In the genomic region with DNA sequence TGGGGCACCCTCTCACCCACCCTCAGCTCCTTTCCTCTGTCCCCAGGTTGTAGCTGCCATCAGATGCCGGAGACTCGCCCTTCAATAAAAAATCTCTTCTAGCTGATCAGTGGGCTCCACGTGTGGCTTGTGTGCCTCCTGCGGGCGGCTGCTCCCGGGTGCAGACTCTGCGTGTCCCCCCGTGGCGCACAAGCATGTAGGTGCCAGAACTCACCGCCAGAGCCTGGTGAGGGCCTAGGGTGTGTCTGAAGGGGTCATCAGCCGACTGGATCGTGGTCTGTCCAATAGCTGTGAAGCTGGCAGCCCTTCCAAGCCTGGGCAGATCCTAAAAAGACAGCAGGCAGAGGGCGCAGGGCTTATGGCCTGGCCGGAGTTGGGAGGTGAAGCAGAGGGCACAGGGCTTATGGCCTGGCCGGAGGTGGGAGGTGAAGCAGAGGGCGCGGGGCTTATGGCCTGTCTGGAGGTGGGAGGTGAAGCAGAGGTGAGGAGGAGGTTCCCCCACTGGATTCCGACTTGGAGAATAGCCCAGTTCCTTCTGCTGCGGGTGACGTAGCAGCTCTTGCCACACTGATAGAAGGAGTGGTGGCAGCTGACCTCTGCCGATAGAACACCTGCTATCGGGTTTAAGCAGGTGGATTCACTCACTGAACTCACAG, we compare ENCODE assay signal across 25 cellular contexts. TPM values are rescaled to one million over a fixed set of nuclear protein-coding genes. Genes with fewer than 3 reads are reported as not detected.
DNase-seq lines count a peak whose midpoint lies in the region; ATAC-seq, FAIRE-seq and TF ChIP-seq lines count a peak whose summit lies in the region.
"Had no signal": no experiment of that assay in that cellular context is flagged by ENCODE, and none has a peak within 500 bp of the region (broad histone marks: within the 10 kb centered on the region; RNA-seq: fewer than 3 reads in every experiment).

No MANE protein-coding gene starts in this region.

- peaks cover 35% of the 10 kb centered on the region for H4K20me1 ChIP-seq in astrocyte (ENCODE audit: insufficient read depth, low read length)
- H4K20me1 ChIP-seq in hepatocyte (ENCODE audit: insufficient read depth, poor library complexity, severe bottlenecking): no peaks in the 10 kb centered on the region

- H3K36me3 ChIP-seq in astrocyte (ENCODE audit: insufficient read depth, low read length): peaks cover 13% of the 10 kb centered on the region
- H3K36me3 ChIP-seq in hepatocyte (replicated peaks; ENCODE audit: insufficient read depth, low read depth): peaks cover 3% of the 10 kb centered on the region
- H3K36me3 ChIP-seq in pancreas: peaks cover 4 to 56% (median 44%) of the 10 kb centered on the region in 3 donors
- no peaks in the 10 kb centered on the region for H3K36me3 ChIP-seq in ovary

- no peak overlapping the region for H3K9ac ChIP-seq in astrocyte (ENCODE audit: low read length)

- H3K4me1 ChIP-seq in astrocyte (ENCODE audit: insufficient read depth, low read length): no peaks in the 10 kb centered on the region
- peaks cover 5% of the 10 kb centered on the region for H3K4me1 ChIP-seq in hepatocyte (ENCODE audit: insufficient read depth)
- H3K4me1 ChIP-seq in pancreas: peaks cover 0 to 7% (median 6%) of the 10 kb centered on the region in 3 donors
- no peaks in the 10 kb centered on the region for H3K4me1 ChIP-seq in ovary (ENCODE audit: insufficient read depth)
- H3K4me1 ChIP-seq: ascending aorta, SJSA1 had no signal

- H3K9me2 ChIP-seq in hepatocyte (replicated peaks; ENCODE audit: insufficient read depth): no peaks in the 10 kb centered on the region

- H3K36me3 Mint-ChIP-seq in astrocyte (ENCODE audit: low read depth, unreplicated experiment): peaks cover 25% of the 10 kb centered on the region

- DNase-seq in GM13976 (ENCODE audit: low spot score) (peak; percentile 8), astrocyte (ENCODE audit: low read depth) (no peak), hepatocyte (ENCODE audit: low spot score) (no peak), pancreas (peak in 5 of 6 donors; percentile 59 to 78 (median 71)), ovary (no peak), COLO668 (lab: John Stamatoyannopoulos, UW; ENCODE audit: unreplicated experiment) (no peak)
- DNase-seq: activated naive CD4-positive, alpha-beta T cell treated with Interleukin-2 at 50 U/mL for 16 hours; activated T-cell treated with anti-CD3 and anti-CD28 coated beads, Interleukin-2, amount 50 U/mL, for 24 hours; CD8-positive, alpha-beta T cell; DND-41; glutamatergic neuron; NCI-H2171; stimulated activated CD8-positive, alpha-beta memory T cell treated with anti-CD3 and anti-CD28 coated beads, Interleukin-4, amount 100 ng/mL, for 48 hours; T-helper 2 cell; WERI-Rb-1 had no signal

- no peak for FAIRE-seq in astrocyte (lab: Jason Lieb, UNC)
- no peak for FAIRE-seq in pancreas (lab: Jason Lieb, UNC)

- WGBS in hepatocyte (ENCODE audit: low lambda C conversion rate, missing lambda C conversion rate): 95% methylated on average over 22 of the region's 22 CpGs
- 64% methylated on average over 22 of the region's 22 CpGs for WGBS in pancreas, 2 donors
- WGBS in ovary, 3 donors: 67 to 80% (median 76%) methylated on average over 21 to 22 of the region's 22 CpGs

- H3K27me3 ChIP-seq in astrocyte (ENCODE audit: insufficient read depth, low read length) (no peaks in the 10 kb centered on the region), hepatocyte (no peaks in the 10 kb centered on the region), pancreas (no peaks in the 10 kb centered on the region), ovary (no peaks in the 10 kb centered on the region)
- H3K27me3 ChIP-seq: ascending aorta, SJSA1 had no signal

- ATAC-seq in pancreas: peak; percentile 77 to 88 (median 80)
- no peak for ATAC-seq in GM21723 (IDR thresholded peaks at IDR 0.05; ENCODE audit: unreplicated experiment)
- ATAC-seq: CD8-positive, alpha-beta T cell had no signal

- H3K4me3 ChIP-seq in astrocyte (ENCODE audit: insufficient read depth, low read depth, low read length) (no peak overlapping the region), hepatocyte (no peak overlapping the region), pancreas (no peak overlapping the region), ovary (no peak overlapping the region)
- H3K4me3 ChIP-seq: ascending aorta, SJSA1 had no signal

- H3K27ac ChIP-seq in astrocyte (ENCODE audit: low read depth, low read length): no peak overlapping the region
- H3K27ac ChIP-seq in hepatocyte: peak overlapping the region; percentile 30
- H3K27ac ChIP-seq in pancreas: peak overlapping the region in 3 of 4 donors; percentile 15 to 52 (median 43)
- no peak overlapping the region for H3K27ac ChIP-seq in ovary
- H3K27ac ChIP-seq: ascending aorta, SJSA1, WERI-Rb-1 had no signal

- no peak overlapping the region for H2AFZ ChIP-seq in astrocyte (ENCODE audit: low read depth, low read length)
- no peak overlapping the region for H2AFZ ChIP-seq in hepatocyte

- H3K4me1 Mint-ChIP-seq in astrocyte (ENCODE audit: low read depth, unreplicated experiment): no peaks in the 10 kb centered on the region
- H3K4me1 Mint-ChIP-seq: memory B cell had no signal

- H3K4me2 ChIP-seq in astrocyte (ENCODE audit: low read length) (no peak overlapping the region), hepatocyte (no peak overlapping the region)

- intact Hi-C loops in pancreas (cut with DNase I): no loop called here
- intact Hi-C loops in ovary (cut with DNase I): no loop called here

- no peak for TF ChIP-seq POLR2A in ovary (IDR thresholded peaks at IDR 0.05)

- H3K27me3 Mint-ChIP-seq in astrocyte (ENCODE audit: low read depth, unreplicated experiment): no peaks in the 10 kb centered on the region
- H3K27me3 Mint-ChIP-seq: activated T-cell treated with anti-CD3 and anti-CD28 coated beads, Interleukin-2, amount 50 U/mL, for 24 hours; memory B cell had no signal

- no peak overlapping the region for H3K4me3 Mint-ChIP-seq in astrocyte (ENCODE audit: unreplicated experiment)
- H3K4me3 Mint-ChIP-seq: activated T-cell treated with anti-CD3 and anti-CD28 coated beads, Interleukin-2, amount 50 U/mL, for 24 hours; CD8-positive, alpha-beta T cell; memory B cell had no signal

- H3K79me2 ChIP-seq in astrocyte (ENCODE audit: insufficient read depth, low read length): no peaks in the 10 kb centered on the region
- no peaks in the 10 kb centered on the region for H3K79me2 ChIP-seq in hepatocyte

- TF ChIP-seq EP300 in ovary (IDR thresholded peaks at IDR 0.05): no peak

- in situ Hi-C loops in GM13976 (cut with MboI; ENCODE audit: low sequenced_read_pairs, unreplicated experiment): no loop called here

- H3K9me3 Mint-ChIP-seq in astrocyte (ENCODE audit: unreplicated experiment): peaks cover 2% of the 10 kb centered on the region
- H3K9me3 Mint-ChIP-seq: activated T-cell treated with anti-CD3 and anti-CD28 coated beads, Interleukin-2, amount 50 U/mL, for 24 hours; CD8-positive, alpha-beta T cell had no signal

- TF ChIP-seq CTCF in GM13976 (IDR thresholded peaks at IDR 0.05; ENCODE audit: borderline replicate concordance, control extremely low read depth, extremely low read depth, insufficient read depth, missing control alignments) (no peak), astrocyte (IDR thresholded peaks at IDR 0.05; ENCODE audit: insufficient read depth, low read depth, low read length) (no peak), hepatocyte (IDR thresholded peaks at IDR 0.05; ENCODE audit: poor library complexity) (no peak), pancreas (IDR thresholded peaks at IDR 0.05) (no peak), ovary (IDR thresholded peaks at IDR 0.05) (no peak)

- H3K9me3 ChIP-seq in astrocyte (ENCODE audit: insufficient read depth, low read depth, low read length) (no peaks in the 10 kb centered on the region), hepatocyte (ENCODE audit: low read depth) (no peaks in the 10 kb centered on the region), pancreas (no peaks in the 10 kb centered on the region), ovary (no peaks in the 10 kb centered on the region)
- H3K9me3 ChIP-seq: ascending aorta, SJSA1 had no signal

- H3K27ac Mint-ChIP-seq in astrocyte (ENCODE audit: unreplicated experiment): peak overlapping the region; percentile 18
- H3K27ac Mint-ChIP-seq: CD8-positive, alpha-beta T cell; memory B cell had no signal

RNA-seq across cellular contexts. Expression of gene NOP53, which starts 11.7 kb away (rescaled TPM):
- total RNA-seq in astrocyte (79.4 and 89.9 TPM in 2 replicates), hepatocyte (93.3 and 139 TPM in 2 replicates), pancreas (100 to 1,000 TPM; 297 to 510 (median 392) TPM), ovary (100 to 1,000 TPM; 645 to 985 (median 727) TPM)
- polyA plus RNA-seq in hepatocyte (91.5 and 96.7 TPM in 2 replicates), pancreas (100 to 1,000 TPM; 304 to 576 TPM), ovary (1,000 to 10,000 TPM in 1 of 2 donors, 100 to 1,000 TPM in 1; 591 to 1,198 TPM)

RNA-seq across cellular contexts. Expression of gene SELENOW, which starts 21.4 kb away (rescaled TPM):
- total RNA-seq in astrocyte: 257 and 279 TPM in 2 replicates
- total RNA-seq in hepatocyte: 140 and 143 TPM in 2 replicates
- polyA plus RNA-seq in hepatocyte: 215 and 217 TPM in 2 replicates
- 100 to 1,000 TPM in 1 of 6 donors, 10 to 100 TPM in 5; 55.4 to 139 (median 76.3) TPM for total RNA-seq in pancreas
- polyA plus RNA-seq in pancreas: 100 to 1,000 TPM; 286 to 291 TPM
- total RNA-seq in ovary: 100 to 1,000 TPM; 169 to 412 (median 211) TPM
- 100 to 1,000 TPM; 257 to 330 TPM for polyA plus RNA-seq in ovary

RNA-seq across cellular contexts. Expression of gene EHD2, which starts 43.9 kb away (rescaled TPM):
- total RNA-seq in astrocyte (159 and 170 TPM in 2 replicates), hepatocyte (17.8 and 20.8 TPM in 2 replicates), pancreas (10 to 100 TPM; 14.8 to 28.3 (median 21.6) TPM), ovary (100 to 1,000 TPM in 5 of 7 donors, 10 to 100 TPM in 2; 28.0 to 162 (median 129) TPM)
- polyA plus RNA-seq in hepatocyte (104 and 120 TPM in 2 replicates), pancreas (10 to 100 TPM; 13.4 to 17.9 TPM), ovary (10 to 100 TPM; 62.4 to 86.0 TPM)
- polyA plus RNA-seq: neural cell had no signal

RNA-seq across cellular contexts. Expression of gene TPRX1, which starts 47.3 kb away (rescaled TPM):
- total RNA-seq in astrocyte: not detected in 2 replicates
- total RNA-seq in hepatocyte: not detected in 2 replicates
- not detected in 2 replicates for polyA plus RNA-seq in hepatocyte
- not detected for total RNA-seq in pancreas
- polyA plus RNA-seq in pancreas: not detected
- not detected for total RNA-seq in ovary
- polyA plus RNA-seq in ovary: not detected
- total RNA-seq: ascending aorta; CD8-positive, alpha-beta T cell; chondrocyte; fibroblast of lung; H4; pulmonary artery endothelial cell; SJSA1 had no signal
- polyA plus RNA-seq: fibroblast of lung, neural cell, thymus had no signal

Comparison
In these comparisons a context has a peak if more than half of its experiments do, and no peak if none do; other contexts are left out.
1. DNase-seq: peak in GM13976 (single experiment) and pancreas (5 of 6); none in astrocyte (single experiment), hepatocyte (single experiment), ovary (0 of 5) and COLO668 (single experiment).
2. H3K27ac ChIP-seq: peak in hepatocyte (single experiment) and pancreas (3 of 4); none in astrocyte (single experiment) and ovary (0 of 2).